ENCODE assay signal across 1 cellular context in the genomic region with DNA sequence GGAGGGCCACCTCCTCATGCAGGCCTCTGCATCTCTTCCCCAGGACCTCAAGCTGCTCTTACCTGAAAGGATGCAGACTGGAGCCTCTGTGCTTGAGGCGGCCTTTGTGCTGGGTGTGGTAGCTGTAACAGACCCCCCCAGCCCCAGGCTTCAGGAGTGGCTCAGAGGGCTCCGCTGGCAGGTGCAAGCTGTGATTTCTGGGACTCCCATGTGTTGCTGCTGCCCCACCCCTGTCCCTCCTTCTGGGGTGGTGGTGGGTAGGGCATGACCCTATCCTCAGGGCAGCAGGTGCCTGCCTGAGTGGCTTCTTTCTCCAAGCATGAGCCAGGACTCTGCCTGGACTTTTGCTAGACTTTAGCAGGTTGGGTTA.
TF ChIP-seq lines count a peak whose summit lies in the region.

No MANE protein-coding gene starts in this region.

TF ChIP-seq in GM12878, 131 proteins besides CTCF, POLR2A, EP300 and RAD21 (continued from another document):
- TF ChIP-seq, protein P1, sequence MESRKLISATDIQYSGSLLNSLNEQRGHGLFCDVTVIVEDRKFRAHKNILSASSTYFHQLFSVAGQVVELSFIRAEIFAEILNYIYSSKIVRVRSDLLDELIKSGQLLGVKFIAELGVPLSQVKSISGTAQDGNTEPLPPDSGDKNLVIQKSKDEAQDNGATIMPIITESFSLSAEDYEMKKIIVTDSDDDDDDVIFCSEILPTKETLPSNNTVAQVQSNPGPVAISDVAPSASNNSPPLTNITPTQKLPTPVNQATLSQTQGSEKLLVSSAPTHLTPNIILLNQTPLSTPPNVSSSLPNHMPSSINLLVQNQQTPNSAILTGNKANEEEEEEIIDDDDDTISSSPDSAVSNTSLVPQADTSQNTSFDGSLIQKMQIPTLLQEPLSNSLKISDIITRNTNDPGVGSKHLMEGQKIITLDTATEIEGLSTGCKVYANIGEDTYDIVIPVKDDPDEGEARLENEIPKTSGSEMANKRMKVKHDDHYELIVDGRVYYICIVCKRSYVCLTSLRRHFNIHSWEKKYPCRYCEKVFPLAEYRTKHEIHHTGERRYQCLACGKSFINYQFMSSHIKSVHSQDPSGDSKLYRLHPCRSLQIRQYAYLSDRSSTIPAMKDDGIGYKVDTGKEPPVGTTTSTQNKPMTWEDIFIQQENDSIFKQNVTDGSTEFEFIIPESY (IDR thresholded peaks at IDR 0.05) = no peak
